ENCODE assay signal across 8 cellular contexts in genomic region chr1:162632234-162632666, GRCh38. TPM values are rescaled to one million over a fixed set of nuclear protein-coding genes. Genes with fewer than 3 reads are reported as not detected.
DNase-seq lines count a peak whose midpoint lies in the region; ATAC-seq and TF ChIP-seq lines count a peak whose summit lies in the region.

Gene DDR2, plus strand, starts transcription at chr1:162632464. Its CDS starts 86,600 bp downstream, at chr1:162719064.

- H3K4me3 Mint-ChIP-seq in activated T-helper 1 cell treated with anti-CD3 and anti-CD28 coated beads, Interleukin-12 subunit alpha, Interleukin-12 subunit beta, Interleukin-2, Interleukin-4 antibody, amounts not matched to agents 30 ng/mL and 10 ng/mL and 1 ng/mL, durations not matched to agents 14 hours and 24 hours and 36 hours = no peak within 1 kb of the TSS

- intact Hi-C loops in activated T-helper 1 cell treated with anti-CD3 and anti-CD28 coated beads, Interleukin-12 subunit alpha, Interleukin-12 subunit beta, Interleukin-2, Interleukin-4 antibody, amounts not matched to agents 30 ng/mL and 10 ng/mL and 1 ng/mL, durations not matched to agents 14 hours and 24 hours and 36 hours (cut with micrococcal nuclease) = no loop called here
- intact Hi-C loops in heart left ventricle (cut with DNase I) = loop anchor here in 5 of 10 donors (5.0 to 10.0 kb wide), 5 partner anchors 40 to 65 kb away; no protein-coding TSS in a partner anchor

- 23 to 38% (median 28%) methylated on average over 4 of the region's 4 CpGs for WGBS in heart left ventricle, 4 donors

- no peaks in the 10 kb centered on the region for H3K36me3 Mint-ChIP-seq in activated T-helper 1 cell treated with anti-CD3 and anti-CD28 coated beads, Interleukin-12 subunit alpha, Interleukin-12 subunit beta, Interleukin-2, Interleukin-4 antibody, amounts not matched to agents 30 ng/mL and 10 ng/mL and 1 ng/mL, durations not matched to agents 14 hours and 24 hours and 36 hours (ENCODE audit: low read depth)

- peaks cover 0 to 47% (median 16%) of the 10 kb centered on the region in 12 donors for H3K4me1 ChIP-seq in heart left ventricle
- peaks cover 38% of the 10 kb centered on the region for H3K4me1 ChIP-seq in rectal smooth muscle tissue (ENCODE audit: control insufficient read depth, insufficient read depth, low read length)

- peak within 1 kb of the TSS; percentile 52 for H3K9ac ChIP-seq in rectal smooth muscle tissue (ENCODE audit: low read length)

- no peaks in the 10 kb centered on the region for H3K9me3 ChIP-seq in heart left ventricle

- H3K36me3 ChIP-seq in heart left ventricle = no peaks in the 10 kb centered on the region
- H3K36me3 ChIP-seq in rectal smooth muscle tissue (ENCODE audit: control insufficient read depth, insufficient read depth, low read length) = no peaks in the 10 kb centered on the region

- H3K27ac ChIP-seq in heart left ventricle (peak within 1 kb of the TSS; percentile 69 to 92 (median 84)), rectal smooth muscle tissue (ENCODE audit: low read depth, low read length) (peak within 1 kb of the TSS; percentile 95)

- peak within 1 kb of the TSS; percentile 12 for H3K27ac Mint-ChIP-seq in activated T-helper 1 cell treated with anti-CD3 and anti-CD28 coated beads, Interleukin-12 subunit alpha, Interleukin-12 subunit beta, Interleukin-2, Interleukin-4 antibody, amounts not matched to agents 30 ng/mL and 10 ng/mL and 1 ng/mL, durations not matched to agents 14 hours and 24 hours and 36 hours

- TF ChIP-seq POLR2A in heart left ventricle (IDR thresholded peaks at IDR 0.05) = no peak

- H3K4me3 ChIP-seq in heart left ventricle = peak within 1 kb of the TSS; percentile 13 to 68 (median 52)
- H3K4me3 ChIP-seq in rectal smooth muscle tissue (ENCODE audit: low read length) = peak within 1 kb of the TSS; percentile 79

- no peaks in the 10 kb centered on the region for H3K9me3 Mint-ChIP-seq in activated T-helper 1 cell treated with anti-CD3 and anti-CD28 coated beads, Interleukin-12 subunit alpha, Interleukin-12 subunit beta, Interleukin-2, Interleukin-4 antibody, amounts not matched to agents 30 ng/mL and 10 ng/mL and 1 ng/mL, durations not matched to agents 14 hours and 24 hours and 36 hours

- TF ChIP-seq CTCF in heart left ventricle (IDR thresholded peaks at IDR 0.05) = no peak

- in situ Hi-C loops in G401 (cut with HindIII; ENCODE audit: low sequenced_read_pairs) = no loop called here

- H3K27me3 Mint-ChIP-seq in activated T-helper 1 cell treated with anti-CD3 and anti-CD28 coated beads, Interleukin-12 subunit alpha, Interleukin-12 subunit beta, Interleukin-2, Interleukin-4 antibody, amounts not matched to agents 30 ng/mL and 10 ng/mL and 1 ng/mL, durations not matched to agents 14 hours and 24 hours and 36 hours (ENCODE audit: insufficient read depth) = peaks cover 7% of the 10 kb centered on the region

- H3K27me3 ChIP-seq in heart left ventricle = no peaks in the 10 kb centered on the region
- H3K27me3 ChIP-seq in rectal smooth muscle tissue (ENCODE audit: control insufficient read depth, insufficient read depth, low read length) = no peaks in the 10 kb centered on the region

- peak; percentile 27 to 68 (median 60) for ATAC-seq in heart left ventricle
- no peak for ATAC-seq in HG03342 (IDR thresholded peaks at IDR 0.05; ENCODE audit: unreplicated experiment)
- ATAC-seq in GM19035 (IDR thresholded peaks at IDR 0.05; ENCODE audit: unreplicated experiment) = no peak

- H3K4me1 Mint-ChIP-seq in activated T-helper 1 cell treated with anti-CD3 and anti-CD28 coated beads, Interleukin-12 subunit alpha, Interleukin-12 subunit beta, Interleukin-2, Interleukin-4 antibody, amounts not matched to agents 30 ng/mL and 10 ng/mL and 1 ng/mL, durations not matched to agents 14 hours and 24 hours and 36 hours (ENCODE audit: low read depth) = no peaks in the 10 kb centered on the region

- DNase-seq in G401 (ENCODE audit: low spot score) (peak; percentile 61), heart left ventricle (peak in 4 of 5 donors; percentile 52 to 84 (median 64)), DMS153 treated with DMSO at 0.1 percent for 48 hours (lab: John Stamatoyannopoulos, UW; ENCODE audit: unreplicated experiment) (no peak)
- DNase-seq in activated T-helper 1 cell treated with anti-CD3 and anti-CD28 coated beads, Interleukin-12 subunit alpha, Interleukin-12 subunit beta, Interleukin-2, Interleukin-4 antibody, amounts not matched to agents 30 ng/mL and 10 ng/mL and 1 ng/mL, durations not matched to agents 14 hours and 24 hours and 36 hours (ENCODE audit: low spot score) = no peak
- no peak for DNase-seq in stimulated activated CD4-positive, alpha-beta T cell treated with anti-CD3 and anti-CD28 coated beads, Interleukin-4, amount 100 ng/mL, for 1 hour

RNA-seq across cellular contexts. Expression of gene DDR2, which starts in this region (rescaled TPM):
- 34.3 and 37.5 TPM in 2 replicates for total RNA-seq in G401 (2014; rRNA removed; shearing (Covaris generic))
- 0.44 and 0.66 TPM in 2 replicates for total RNA-seq in activated T-helper 1 cell treated with anti-CD3 and anti-CD28 coated beads, Interleukin-12 subunit alpha, Interleukin-12 subunit beta, Interleukin-2, Interleukin-4 antibody, amounts not matched to agents 30 ng/mL and 10 ng/mL and 1 ng/mL, durations not matched to agents 14 hours and 24 hours and 36 hours
- 10 to 100 TPM; 16.4 to 55.3 (median 25.9) TPM for total RNA-seq in heart left ventricle
- polyA plus RNA-seq in heart left ventricle = 1 to 10 TPM; 5.0 to 7.4 TPM

Comparison
In these comparisons a context has a peak if more than half of its experiments do, and no peak if none do; other contexts are left out.
1. RNA of gene DDR2 (total RNA-seq): 34.3 to 37.5 TPM in G401 and 16.4 to 55.3 TPM in heart left ventricle; 0.44 to 0.66 TPM in activated T-helper 1 cell treated with anti-CD3 and anti-CD28 coated beads, Interleukin-12 subunit alpha, Interleukin-12 subunit beta, Interleukin-2, Interleukin-4 antibody, amounts not matched to agents 30 ng/mL and 10 ng/mL and 1 ng/mL, durations not matched to agents 14 hours and 24 hours and 36 hours; every median in the first group is over 10 times any median in the second.
2. DNase-seq: peak in G401 (single experiment) and heart left ventricle (4 of 5); none in activated T-helper 1 cell treated with anti-CD3 and anti-CD28 coated beads, Interleukin-12 subunit alpha, Interleukin-12 subunit beta, Interleukin-2, Interleukin-4 antibody, amounts not matched to agents 30 ng/mL and 10 ng/mL and 1 ng/mL, durations not matched to agents 14 hours and 24 hours and 36 hours (single experiment), DMS153 treated with DMSO at 0.1 percent for 48 hours (single experiment) and stimulated activated CD4-positive, alpha-beta T cell treated with anti-CD3 and anti-CD28 coated beads, Interleukin-4, amount 100 ng/mL, for 1 hour (single experiment).
3. ATAC-seq: peak in heart left ventricle (4 of 4); none in HG03342 (single experiment) and GM19035 (single experiment).